16 cellular contexts compared by ENCODE assay signal in genomic region chr13:37342205-37342604, GRCh38.
"Had no signal": no experiment of that assay in that cellular context is flagged by ENCODE, and none has a peak within 500 bp of the region (broad histone marks: within the 10 kb centered on the region; RNA-seq: fewer than 3 reads in every experiment).

No MANE protein-coding gene starts in this region.

- H3K27ac ChIP-seq: heart left ventricle, right atrium auricular region, stomach, thoracic aorta, vagina had no signal

- H3K27me3 ChIP-seq: heart left ventricle, right atrium auricular region, stomach, vagina had no signal

- H3K4me3 ChIP-seq: heart left ventricle, mucosa of descending colon, right atrium auricular region, stomach, thoracic aorta, vagina had no signal

- H3K4me1 ChIP-seq: right atrium auricular region, vagina had no signal

- DNase-seq: effector memory CD4-positive, alpha-beta T cell; heart left ventricle; hippocampal formation; kidney glomerular epithelial cell; mammary epithelial cell; mucosa of descending colon; naive thymus-derived CD8-positive, alpha-beta T cell; small intestine; stimulated activated CD4-positive, alpha-beta T cell treated with anti-CD3 and anti-CD28 coated beads, Interleukin-4, amount 100 ng/mL, for 24 hours; stimulated activated naive CD4-positive, alpha-beta T cell; stomach; substantia nigra had no signal

- H3K9me3 ChIP-seq: heart left ventricle, mucosa of descending colon, right atrium auricular region, stomach, thoracic aorta, vagina had no signal

- H3K36me3 ChIP-seq: heart left ventricle, right atrium auricular region, stomach, thoracic aorta, vagina had no signal

- ATAC-seq: esophagus mucosa; heart left ventricle; mucosa of descending colon; naive thymus-derived CD8-positive, alpha-beta T cell had no signal
